Comparison of ENCODE assay signal across 18 cellular contexts in the genomic region with DNA sequence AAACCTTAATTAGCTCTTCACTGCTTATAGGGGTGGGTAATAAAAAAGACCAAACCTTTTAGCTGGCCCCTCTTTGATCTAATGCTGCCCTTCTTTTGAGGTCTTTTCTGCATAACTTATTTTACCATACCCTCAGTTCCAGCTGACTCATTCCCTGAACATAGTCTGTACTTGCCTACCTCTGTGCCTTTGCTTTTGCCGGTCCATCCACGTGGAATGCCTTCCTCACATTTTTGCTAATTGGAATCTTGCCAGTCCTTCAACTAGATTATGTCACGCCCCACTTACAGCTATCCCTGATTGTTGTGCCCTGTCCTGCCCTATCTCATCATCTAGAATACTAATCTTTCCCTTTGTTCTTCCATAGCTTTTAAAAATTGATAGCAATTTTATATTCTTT. TPM values are rescaled to one million over a fixed set of nuclear protein-coding genes. Genes with fewer than 3 reads are reported as not detected.
DNase-seq lines count a peak whose midpoint lies in the region; ATAC-seq lines count a peak whose summit lies in the region.
"Had no signal": no experiment of that assay in that cellular context is flagged by ENCODE, and none has a peak within 500 bp of the region (broad histone marks: within the 10 kb centered on the region; RNA-seq: fewer than 3 reads in every experiment).

No MANE protein-coding gene starts in this region.

- H3K14ac ChIP-seq in trophoblast cell (ENCODE audit: low read length): no peak overlapping the region

- peaks cover 22 to 55% of the 10 kb centered on the region in 2 experiments for H3K36me3 ChIP-seq in trophoblast cell (ENCODE audit: control insufficient read depth in 1 of 2, insufficient read depth in 2 of 2, low read length in 2 of 2)

- no peak overlapping the region for H2BK120ac ChIP-seq in trophoblast cell (ENCODE audit: insufficient read depth, low read length, poor library complexity)

- POLR2A ChIA-PET in activated CD4-positive, alpha-beta T cell treated with anti-CD3 and anti-CD28 coated beads, Interleukin-2, amount 10 ng/mL, durations not matched to agents 7 days and 5 days (lab: Charles Lee): no interaction called here

- H3K4me1 ChIP-seq in trophoblast cell (ENCODE audit: control insufficient read depth in 1 of 2, insufficient read depth in 2 of 2, low read length in 2 of 2): no peaks in the 10 kb centered on the region
- H3K4me1 ChIP-seq: BLaER1, neural progenitor cell had no signal

- H3K4me3 ChIP-seq in trophoblast cell (ENCODE audit: low read depth, low read length): no peak overlapping the region
- H3K4me3 ChIP-seq: BLaER1, neural progenitor cell, spleen had no signal

- no peaks in the 10 kb centered on the region for H3K9me3 ChIP-seq in T-helper 17 cell (ENCODE audit: control insufficient read depth, low read length, poor library complexity, severe bottlenecking)
- H3K9me3 ChIP-seq in trophoblast cell (ENCODE audit: insufficient read depth, low read depth, low read length): no peaks in the 10 kb centered on the region
- H3K9me3 ChIP-seq: BLaER1, SK-N-SH, spleen had no signal

- no peak overlapping the region for H4K91ac ChIP-seq in trophoblast cell (ENCODE audit: low read depth, low read length)

- H3K18ac ChIP-seq in trophoblast cell (ENCODE audit: low read length): no peak overlapping the region

- no peaks in the 10 kb centered on the region for H3K27me3 ChIP-seq in trophoblast cell (ENCODE audit: insufficient read depth, low read length)
- H3K27me3 ChIP-seq: BLaER1, neural progenitor cell, spleen had no signal

- H3K9ac ChIP-seq in trophoblast cell (ENCODE audit: low read length): no peak overlapping the region
- H3K9ac ChIP-seq: BLaER1, neural progenitor cell, SK-N-SH had no signal

- H4K8ac ChIP-seq in trophoblast cell (ENCODE audit: low read depth, low read length): no peak overlapping the region

- H2AFZ ChIP-seq in trophoblast cell (ENCODE audit: insufficient read depth, low read length, poor library complexity): no peak overlapping the region
- H2AFZ ChIP-seq: neural progenitor cell had no signal

- H3K79me1 ChIP-seq in trophoblast cell (ENCODE audit: low read length): no peaks in the 10 kb centered on the region

- H3K27ac ChIP-seq in trophoblast cell (ENCODE audit: low read depth, low read length): no peak overlapping the region
- H3K27ac ChIP-seq: 22Rv1, BLaER1, neural progenitor cell, spleen had no signal

- peaks cover 38% of the 10 kb centered on the region for H3K4me1 Mint-ChIP-seq in activated CD4-positive, alpha-beta T cell treated with anti-CD3 and anti-CD28 coated beads, Interleukin-2, amount 10 ng/mL, durations not matched to agents 7 days and 5 days
- peaks cover 19% of the 10 kb centered on the region for H3K4me1 Mint-ChIP-seq in T-helper 17 cell
- H3K4me1 Mint-ChIP-seq: neural progenitor cell had no signal

- no peak overlapping the region for H3K4ac ChIP-seq in trophoblast cell (ENCODE audit: low read depth, low read length)

- no peak for DNase-seq in activated CD4-positive, alpha-beta T cell treated with anti-CD3 and anti-CD28 coated beads, Interleukin-2, amount 10 ng/mL, durations not matched to agents 7 days and 5 days
- DNase-seq in activated CD4-positive, alpha-beta T cell treated with anti-CD3 and anti-CD28 coated beads, Interleukin-2, amount 50 U/mL, for 1 hour: no peak
- no peak for DNase-seq in T-helper 17 cell
- DNase-seq in trophoblast cell: peak; percentile 42 to 76
- DNase-seq in NCI-H2196 treated with DMSO at 0.1 percent for 48 hours (lab: John Stamatoyannopoulos, UW; ENCODE audit: unreplicated experiment): no peak
- no peak for DNase-seq in HuH-7.5 (ENCODE audit: low spot score)
- DNase-seq: activated CD4-positive, CD25-positive, alpha-beta regulatory T cell treated with anti-CD3 and anti-CD28 coated beads, Interleukin-2, amount 50 U/mL, for 72 hours; hypothalamus; midbrain; SK-N-SH; spleen had no signal

- H2AK5ac ChIP-seq in trophoblast cell (ENCODE audit: low read length): no peak overlapping the region

- no peak overlapping the region for H2BK5ac ChIP-seq in trophoblast cell (ENCODE audit: low read depth, low read length, poor library complexity)

- H3K79me2 ChIP-seq in trophoblast cell (ENCODE audit: control insufficient read depth, insufficient read depth, low read length, poor library complexity): no peaks in the 10 kb centered on the region

- no peak overlapping the region for H3K4me2 ChIP-seq in trophoblast cell (ENCODE audit: low read length)
- H3K4me2 ChIP-seq: BLaER1, neural progenitor cell, SK-N-SH had no signal

- no peak overlapping the region for H4K12ac ChIP-seq in trophoblast cell (ENCODE audit: low read depth, low read length)

- no CpG with 5 or more reads among the region's 3 CpGs for WGBS in trophoblast cell (ENCODE audit: extremely low coverage, insufficient coverage, insufficient read length)

- H3K9me3 Mint-ChIP-seq in activated CD4-positive, alpha-beta T cell treated with anti-CD3 and anti-CD28 coated beads, Interleukin-2, amount 10 ng/mL, durations not matched to agents 7 days and 5 days: no peaks in the 10 kb centered on the region
- H3K9me3 Mint-ChIP-seq: activated T-helper 2 cell treated with anti-CD3 and anti-CD28 coated beads, Interferon-gamma antibody, Interleukin-2, Interleukin-4, amounts not matched to agents 10 μg/mL and 5 μg/mL and 100 μg/mL, durations not matched to agents 14 hours and 24 hours and 36 hours; neural progenitor cell had no signal

- no peak overlapping the region for H3K23ac ChIP-seq in trophoblast cell (ENCODE audit: low read length)

- H3K36me3 Mint-ChIP-seq in activated CD4-positive, alpha-beta T cell treated with anti-CD3 and anti-CD28 coated beads, Interleukin-2, amount 10 ng/mL, durations not matched to agents 7 days and 5 days (ENCODE audit: low read depth): peaks cover 66% of the 10 kb centered on the region
- H3K36me3 Mint-ChIP-seq in T-helper 17 cell (ENCODE audit: low read depth): peaks cover 11% of the 10 kb centered on the region

- H3K27ac Mint-ChIP-seq in activated CD4-positive, alpha-beta T cell treated with anti-CD3 and anti-CD28 coated beads, Interleukin-2, amount 10 ng/mL, durations not matched to agents 7 days and 5 days: peak overlapping the region; percentile 5
- peak overlapping the region; percentile 39 for H3K27ac Mint-ChIP-seq in T-helper 17 cell
- H3K27ac Mint-ChIP-seq: activated T-helper 2 cell treated with anti-CD3 and anti-CD28 coated beads, Interferon-gamma antibody, Interleukin-2, Interleukin-4, amounts not matched to agents 10 μg/mL and 5 μg/mL and 100 μg/mL, durations not matched to agents 14 hours and 24 hours and 36 hours; neural progenitor cell had no signal

- H3K27me3 Mint-ChIP-seq in activated CD4-positive, alpha-beta T cell treated with anti-CD3 and anti-CD28 coated beads, Interleukin-2, amount 10 ng/mL, durations not matched to agents 7 days and 5 days: no peaks in the 10 kb centered on the region
- no peaks in the 10 kb centered on the region for H3K27me3 Mint-ChIP-seq in T-helper 17 cell

- ATAC-seq in T-helper 17 cell (no peak), esophagus mucosa (peak; percentile 71), HG02885 (IDR thresholded peaks at IDR 0.05; ENCODE audit: poor library complexity, unreplicated experiment) (no peak)

- CTCF ChIA-PET in activated CD4-positive, alpha-beta T cell treated with anti-CD3 and anti-CD28 coated beads, Interleukin-2, amount 10 ng/mL, durations not matched to agents 7 days and 5 days (lab: Charles Lee): no interaction called here

- H2BK12ac ChIP-seq in trophoblast cell (ENCODE audit: low read length): no peak overlapping the region

- H3K4me3 Mint-ChIP-seq in activated CD4-positive, alpha-beta T cell treated with anti-CD3 and anti-CD28 coated beads, Interleukin-2, amount 10 ng/mL, durations not matched to agents 7 days and 5 days: no peak overlapping the region
- no peak overlapping the region for H3K4me3 Mint-ChIP-seq in T-helper 17 cell
- H3K4me3 Mint-ChIP-seq: neural progenitor cell had no signal

RNA-seq across cellular contexts. Expression of a gene that starts 44.2 kb away (rescaled TPM):
- total RNA-seq in activated CD4-positive, alpha-beta T cell treated with anti-CD3 and anti-CD28 coated beads, Interleukin-2, amount 10 ng/mL, durations not matched to agents 7 days and 5 days: 10 to 100 TPM; 32.3 to 41.0 TPM
- total RNA-seq in T-helper 17 cell (10 to 100 TPM; 23.1 to 24.2 TPM), esophagus mucosa (24.2 TPM)
- polyA plus RNA-seq in trophoblast cell (2013): 48.3 and 49.9 TPM in 2 replicates

RNA-seq across cellular contexts. Expression of a gene that starts 44.8 kb away (rescaled TPM):
- 100 to 1,000 TPM; 137 TPM for total RNA-seq in activated CD4-positive, alpha-beta T cell treated with anti-CD3 and anti-CD28 coated beads, Interleukin-2, amount 10 ng/mL, durations not matched to agents 7 days and 5 days
- total RNA-seq in T-helper 17 cell (100 to 1,000 TPM; 228 to 288 TPM), esophagus mucosa (22.0 TPM)
- polyA plus RNA-seq in trophoblast cell (2013): 49.2 and 50.6 TPM in 2 replicates

RNA-seq across cellular contexts. Expression of a gene that starts 56.7 kb away (rescaled TPM):
- 1 to 10 TPM; 1.3 to 2.4 TPM for total RNA-seq in activated CD4-positive, alpha-beta T cell treated with anti-CD3 and anti-CD28 coated beads, Interleukin-2, amount 10 ng/mL, durations not matched to agents 7 days and 5 days
- total RNA-seq in T-helper 17 cell: 1 to 10 TPM; 1.3 to 2.4 TPM
- total RNA-seq in esophagus mucosa: not detected
- 0.01 and 0.04 TPM in 2 replicates for polyA plus RNA-seq in trophoblast cell (2013)
- total RNA-seq: fibroblast of villous mesenchyme had no signal
- polyA plus RNA-seq: SK-N-SH had no signal

Comparison
In these comparisons a context has a peak if more than half of its experiments do, and no peak if none do; other contexts are left out.
1. DNase-seq: peak in trophoblast cell (2 of 2); none in activated CD4-positive, alpha-beta T cell treated with anti-CD3 and anti-CD28 coated beads, Interleukin-2, amount 10 ng/mL, durations not matched to agents 7 days and 5 days (single experiment), activated CD4-positive, alpha-beta T cell treated with anti-CD3 and anti-CD28 coated beads, Interleukin-2, amount 50 U/mL, for 1 hour (single experiment), T-helper 17 cell (0 of 3), NCI-H2196 treated with DMSO at 0.1 percent for 48 hours (single experiment) and HuH-7.5 (single experiment).